ENCODE assay signal across 10 cellular contexts in the genomic region with DNA sequence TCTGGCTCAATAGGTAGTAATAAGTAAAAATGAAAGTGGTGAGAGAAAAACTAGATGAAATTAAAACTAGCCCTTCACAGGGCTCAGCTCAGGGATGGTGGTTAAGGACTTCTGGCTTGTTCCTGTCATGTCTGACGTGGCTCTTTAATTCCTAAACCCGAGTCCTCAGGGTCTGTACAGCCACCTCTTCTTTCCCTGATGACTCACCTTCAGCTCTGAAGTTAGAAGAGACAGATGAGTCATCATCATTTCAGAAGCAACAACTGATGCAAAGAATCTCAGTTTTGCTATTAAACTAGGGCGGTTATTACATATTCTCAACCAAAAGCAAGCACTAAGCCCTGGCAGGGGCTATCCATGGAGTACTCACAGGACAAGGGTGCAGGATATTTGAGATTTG. TPM values are rescaled to one million over a fixed set of nuclear protein-coding genes. Genes with fewer than 3 reads are reported as not detected.
A peak's percentile ranks its signal among the peaks of the same experiment; 100 is the strongest.
DNase-seq lines count a peak whose midpoint lies in the region; ATAC-seq lines count a peak whose summit lies in the region.
"Had no signal": no experiment of that assay in that cellular context is flagged by ENCODE, and none has a peak within 500 bp of the region (broad histone marks: within the 10 kb centered on the region; RNA-seq: fewer than 3 reads in every experiment).

No MANE protein-coding gene starts in this region.

- H3K23ac ChIP-seq in mesenchymal stem cell (ENCODE audit: low read length in 2 of 2), result no peak overlapping the region

- H4K8ac ChIP-seq in mesenchymal stem cell (ENCODE audit: low read length), result no peak overlapping the region

- no peak overlapping the region for H3K18ac ChIP-seq in mesenchymal stem cell (ENCODE audit: low read depth in 1 of 2, low read length in 2 of 2)

- peak overlapping the region; percentile 92 for H2AK5ac ChIP-seq in mesenchymal stem cell (ENCODE audit: low read length, severe bottlenecking)

- H3K14ac ChIP-seq in mesenchymal stem cell (ENCODE audit: low read length in 2 of 2), result no peak overlapping the region

- WGBS in mesenchymal stem cell, result 0% methylated on average over 2 of the region's 3 CpGs

- H3K79me1 ChIP-seq in mesenchymal stem cell (replicated peaks; ENCODE audit: low read length, poor library complexity, severe bottlenecking), result peaks cover 14% of the 10 kb centered on the region

- peak overlapping the region; percentile 59 for H2BK5ac ChIP-seq in mesenchymal stem cell (ENCODE audit: low read depth, low read length, poor library complexity, severe bottlenecking)

- H2BK12ac ChIP-seq in mesenchymal stem cell (ENCODE audit: low read length in 2 of 2), result no peak overlapping the region

- no peak overlapping the region for H3K4me3 Mint-ChIP-seq in activated naive CD4-positive, alpha-beta T cell treated with anti-CD3 and anti-CD28 coated beads for 36 hours

- H3K36me3 ChIP-seq in mesenchymal stem cell (ENCODE audit: control insufficient read depth in 1 of 2, insufficient read depth in 2 of 2, low read depth in 1 of 2, low read length in 2 of 2), result peaks cover 0 to 3% of the 10 kb centered on the region in 2 experiments
- H3K36me3 ChIP-seq: right lobe of liver had no signal

- peak overlapping the region; percentile 50 for H3K27ac Mint-ChIP-seq in activated naive CD4-positive, alpha-beta T cell treated with anti-CD3 and anti-CD28 coated beads for 36 hours

- no peak overlapping the region for H3K4me2 ChIP-seq in mesenchymal stem cell (ENCODE audit: low read length, poor library complexity, severe bottlenecking)

- peaks cover 17% of the 10 kb centered on the region for H3K27me3 Mint-ChIP-seq in activated naive CD4-positive, alpha-beta T cell treated with anti-CD3 and anti-CD28 coated beads for 36 hours (ENCODE audit: low read depth)

- H3K4me1 ChIP-seq in mesenchymal stem cell (ENCODE audit: control insufficient read depth, insufficient read depth, low read depth, low read length), result peaks cover 39% of the 10 kb centered on the region

- intact Hi-C loops in activated naive CD4-positive, alpha-beta T cell treated with anti-CD3 and anti-CD28 coated beads for 36 hours (cut with micrococcal nuclease), result loop anchor here (1.0 to 10.0 kb wide), 16 partner anchors 15 to 942 kb away; partner anchors contain the start of genes LY75, MARCHF7 and WDSUB1

- peak overlapping the region; percentile 84 for H3K27ac ChIP-seq in mesenchymal stem cell (ENCODE audit: low read length, poor library complexity, severe bottlenecking)
- H3K27ac ChIP-seq: right lobe of liver, VCaP had no signal

- CTCF ChIA-PET in activated naive CD4-positive, alpha-beta T cell treated with anti-CD3 and anti-CD28 coated beads for 36 hours (lab: Charles Lee), result interaction anchor here (0.7 to 1.2 kb wide), 3 partner anchors 36 to 100 kb away, joined by 3 to 4 read pairs (median 3); no protein-coding TSS in a partner anchor

- H3K9ac ChIP-seq in mesenchymal stem cell (ENCODE audit: low read length), result peak overlapping the region; percentile 70

- H3K4me3 ChIP-seq in mesenchymal stem cell (ENCODE audit: insufficient read depth in 1 of 2, low read depth in 1 of 2, low read length in 2 of 2), result no peak overlapping the region
- H3K4me3 ChIP-seq: right lobe of liver had no signal

- H2BK15ac ChIP-seq in mesenchymal stem cell (ENCODE audit: low read depth, poor library complexity, severe bottlenecking), result no peak overlapping the region

- DNase-seq in GM04504 (ENCODE audit: low read depth) (peak; percentile 88), mesenchymal stem cell (peak; percentile 97), GDM1 (lab: John Stamatoyannopoulos, UW) (no peak), SHP77 (lab: John Stamatoyannopoulos, UW) (no peak), OCI-M2 (lab: John Stamatoyannopoulos, UW; ENCODE audit: unreplicated experiment) (no peak)
- peak; percentile 58 for DNase-seq in activated naive CD4-positive, alpha-beta T cell treated with anti-CD3 and anti-CD28 coated beads for 36 hours
- DNase-seq: right lobe of liver had no signal

- no peak overlapping the region for H2AFZ ChIP-seq in mesenchymal stem cell (ENCODE audit: low read depth, low read length)

- H3K9me3 Mint-ChIP-seq in activated naive CD4-positive, alpha-beta T cell treated with anti-CD3 and anti-CD28 coated beads for 36 hours, result no peaks in the 10 kb centered on the region

- no peak overlapping the region for H3K4ac ChIP-seq in mesenchymal stem cell (ENCODE audit: low read depth in 1 of 2, low read length in 2 of 2)

- no peak overlapping the region for H2BK120ac ChIP-seq in mesenchymal stem cell (ENCODE audit: low read depth, low read length)

- no peaks in the 10 kb centered on the region for H3K9me3 ChIP-seq in mesenchymal stem cell (ENCODE audit: control insufficient read depth, low read length)
- H3K9me3 ChIP-seq: right lobe of liver had no signal

- ATAC-seq in GM21390 (IDR thresholded peaks at IDR 0.05; ENCODE audit: unreplicated experiment) (peak; percentile 94), HG03521 (IDR thresholded peaks at IDR 0.05; ENCODE audit: unreplicated experiment) (peak; percentile 90)

- H3K27me3 ChIP-seq in mesenchymal stem cell (ENCODE audit: control insufficient read depth in 1 of 2, insufficient read depth in 1 of 2, low read length in 2 of 2), result no peaks in the 10 kb centered on the region
- H3K27me3 ChIP-seq: right lobe of liver had no signal

- H3K4me1 Mint-ChIP-seq in activated naive CD4-positive, alpha-beta T cell treated with anti-CD3 and anti-CD28 coated beads for 36 hours (ENCODE audit: low read depth), result peaks cover 52% of the 10 kb centered on the region

- H4K91ac ChIP-seq in mesenchymal stem cell (ENCODE audit: low read length), result no peak overlapping the region

- H3K36me3 Mint-ChIP-seq in activated naive CD4-positive, alpha-beta T cell treated with anti-CD3 and anti-CD28 coated beads for 36 hours (ENCODE audit: low read depth), result no peaks in the 10 kb centered on the region

RNA-seq across cellular contexts. Expression of gene ITGB6, which starts 24.0 kb away (rescaled TPM):
- not detected for total RNA-seq in activated naive CD4-positive, alpha-beta T cell treated with anti-CD3 and anti-CD28 coated beads for 36 hours
- 0.01 TPM for polyA plus RNA-seq in mesenchymal stem cell (2013, experiment 1 of 2)
- 0.01 TPM for polyA plus RNA-seq in mesenchymal stem cell (2013, experiment 2 of 2)

Comparison
In these comparisons a context has a peak if more than half of its experiments do, and no peak if none do; other contexts are left out.
1. DNase-seq: peak in GM04504 (single experiment), activated naive CD4-positive, alpha-beta T cell treated with anti-CD3 and anti-CD28 coated beads for 36 hours (single experiment) and mesenchymal stem cell (single experiment); none in GDM1 (single experiment), SHP77 (0 of 2) and OCI-M2 (single experiment).